In genomic region chr7:121151663-121152344, GRCh38 we compare ENCODE assay signal across 20 cellular contexts.
DNase-seq lines count a peak whose midpoint lies in the region; ATAC-seq, FAIRE-seq and TF ChIP-seq lines count a peak whose summit lies in the region.
"Had no signal": no experiment of that assay in that cellular context is flagged by ENCODE, and none has a peak within 500 bp of the region (broad histone marks: within the 10 kb centered on the region; RNA-seq: fewer than 3 reads in every experiment).

No MANE protein-coding gene starts in this region.

- peaks cover 9% of the 10 kb centered on the region for H3K27me3 Mint-ChIP-seq in CD8-positive, alpha-beta T cell (ENCODE audit: low read depth)

- ATAC-seq in pancreas (peak; percentile 80 to 97 (median 90)), HG02885 (IDR thresholded peaks at IDR 0.05; ENCODE audit: poor library complexity, unreplicated experiment) (no peak), GM18873 (IDR thresholded peaks at IDR 0.05; ENCODE audit: low FRiP score, unreplicated experiment) (no peak)
- no peak for ATAC-seq in CD8-positive, alpha-beta T cell
- ATAC-seq: Right ventricle myocardium inferior had no signal

- H3K4me3 Mint-ChIP-seq in CD8-positive, alpha-beta T cell: no peak overlapping the region

- H3K27me3 ChIP-seq in pancreas: no peaks in the 10 kb centered on the region
- no peaks in the 10 kb centered on the region for H3K27me3 ChIP-seq in CD8-positive, alpha-beta T cell (ENCODE audit: insufficient read depth, low read length)
- H3K27me3 ChIP-seq: Peyer's patch had no signal

- H3K9me3 ChIP-seq in pancreas: no peaks in the 10 kb centered on the region
- H3K9me3 ChIP-seq in CD8-positive, alpha-beta T cell (ENCODE audit: low read length): no peaks in the 10 kb centered on the region
- H3K9me3 ChIP-seq: Caco-2, Peyer's patch had no signal

- CTCF ChIA-PET in CD8-positive, alpha-beta T cell (lab: Charles Lee): no interaction called here

- peak; percentile 5 for DNase-seq in amniotic epithelial cell (ENCODE audit: low read depth)
- peak; percentile 8 for DNase-seq in iris pigment epithelial cell (ENCODE audit: low read depth)
- peak in 2 of 6 donors; percentile 13 to 19 for DNase-seq in pancreas
- DNase-seq in CD8-positive, alpha-beta T cell: no peak
- DNase-seq in DMS79 (lab: John Stamatoyannopoulos, UW): no peak
- DNase-seq: ACHN, Caco-2, DMS53, GM23248, HCEC 1CT, KBM-7, MV-4-11, NCI-H1417 treated with DMSO at 0.1 percent for 48 hours, NCI-H2029, NCI-H510A treated with DMSO at 0.1 percent for 48 hours, Peyer's patch had no signal

- no peak for FAIRE-seq in pancreas (lab: Jason Lieb, UNC)

- no peaks in the 10 kb centered on the region for H3K36me3 Mint-ChIP-seq in CD8-positive, alpha-beta T cell

- H3K9me3 Mint-ChIP-seq in CD8-positive, alpha-beta T cell: no peaks in the 10 kb centered on the region

- no peak for TF ChIP-seq CTCF in pancreas (IDR thresholded peaks at IDR 0.05)
- no peak for TF ChIP-seq CTCF in CD8-positive, alpha-beta T cell (IDR thresholded peaks at IDR 0.05)

- no peak overlapping the region for H3K4me3 ChIP-seq in pancreas
- no peak overlapping the region for H3K4me3 ChIP-seq in CD8-positive, alpha-beta T cell (ENCODE audit: low read depth, low read length)
- H3K4me3 ChIP-seq: GM23248, Peyer's patch, SK-N-MC had no signal

- no peaks in the 10 kb centered on the region for H3K36me3 ChIP-seq in pancreas
- no peaks in the 10 kb centered on the region for H3K36me3 ChIP-seq in CD8-positive, alpha-beta T cell (ENCODE audit: insufficient read depth, low read length)
- H3K36me3 ChIP-seq: Peyer's patch had no signal

- POLR2A ChIA-PET in CD8-positive, alpha-beta T cell (lab: Charles Lee): no interaction called here

- no peaks in the 10 kb centered on the region for H3K4me1 Mint-ChIP-seq in CD8-positive, alpha-beta T cell (ENCODE audit: low read depth)

- intact Hi-C loops in pancreas (cut with DNase I): no loop called here
- intact Hi-C loops in CD8-positive, alpha-beta T cell (cut with DNase I, micrococcal nuclease): no loop called here

- H3K4me1 ChIP-seq in pancreas: peaks cover 0 to 9% (median 5%) of the 10 kb centered on the region in 3 donors
- no peaks in the 10 kb centered on the region for H3K4me1 ChIP-seq in CD8-positive, alpha-beta T cell (ENCODE audit: insufficient read depth, low read length)
- H3K4me1 ChIP-seq: Caco-2, Peyer's patch had no signal

- H3K27ac Mint-ChIP-seq in CD8-positive, alpha-beta T cell: no peak overlapping the region

- 13 to 23% methylated on average over 2 of the region's 2 CpGs for WGBS in pancreas, 2 donors

- peak overlapping the region in 2 of 4 donors; percentile 25 to 34 for H3K27ac ChIP-seq in pancreas
- H3K27ac ChIP-seq in CD8-positive, alpha-beta T cell (ENCODE audit: low read depth, low read length): no peak overlapping the region
- H3K27ac ChIP-seq: GM23248, Peyer's patch, SK-N-MC had no signal

Comparison
In these comparisons a context has a peak if more than half of its experiments do, and no peak if none do; other contexts are left out.
1. DNase-seq: peak in amniotic epithelial cell (single experiment) and iris pigment epithelial cell (single experiment); none in CD8-positive, alpha-beta T cell (0 of 7) and DMS79 (single experiment).
2. ATAC-seq: peak in pancreas (4 of 4); none in CD8-positive, alpha-beta T cell (single experiment), HG02885 (single experiment) and GM18873 (single experiment).